ENCODE assay signal across 24 cellular contexts in genomic region chr2:86239745-86240144, GRCh38.
"Had no signal": no experiment of that assay in that cellular context is flagged by ENCODE, and none has a peak within 500 bp of the region (broad histone marks: within the 10 kb centered on the region; RNA-seq: fewer than 3 reads in every experiment).

No MANE protein-coding gene starts in this region.

- H3K27ac Mint-ChIP-seq: immature natural killer cell; naive thymus-derived CD8-positive, alpha-beta T cell; progenitor cell of endocrine pancreas; stimulated activated effector memory CD8-positive, alpha-beta T cell treated with anti-CD3 and anti-CD28 coated beads, Interleukin-12 subunit alpha, Interleukin-12 subunit beta, amount 100 ng/mL, for 72 hours had no signal

- H3K36me3 ChIP-seq: esophagus squamous epithelium, tibial artery had no signal

- H3K4me3 ChIP-seq: coronary artery, esophagus squamous epithelium, lung, sigmoid colon, testis, tibial artery had no signal

- H3K27ac ChIP-seq: coronary artery, esophagus squamous epithelium, parathyroid adenoma, testis, tibial artery had no signal

- ATAC-seq: left ventricle myocardium superior; naive thymus-derived CD8-positive, alpha-beta T cell; stimulated activated effector memory CD8-positive, alpha-beta T cell treated with anti-CD3 and anti-CD28 coated beads, Interleukin-12 subunit alpha, Interleukin-12 subunit beta, amount 100 ng/mL, for 72 hours; stimulated activated naive CD8-positive, alpha-beta T cell treated with anti-CD3 and anti-CD28 coated beads, Interleukin-15, Interleukin-2, amounts not matched to agents 100 U/mL and 50 U/mL, for 24 hours had no signal

- H3K9me3 ChIP-seq: esophagus squamous epithelium, sigmoid colon, testis, tibial artery had no signal

- H3K27me3 Mint-ChIP-seq: progenitor cell of endocrine pancreas, type B pancreatic cell had no signal

- H3K27me3 ChIP-seq: esophagus squamous epithelium, sigmoid colon, testis, tibial artery had no signal

- H3K4me3 Mint-ChIP-seq: immature natural killer cell; naive thymus-derived CD8-positive, alpha-beta T cell; stimulated activated effector memory CD8-positive, alpha-beta T cell treated with anti-CD3 and anti-CD28 coated beads, Interleukin-12 subunit alpha, Interleukin-12 subunit beta, amount 100 ng/mL, for 72 hours; type B pancreatic cell had no signal

- H3K4me1 ChIP-seq: parathyroid adenoma had no signal

- DNase-seq: effector memory CD4-positive, alpha-beta T cell; erythroblast; esophagus squamous epithelium; hypothalamus; immature natural killer cell; islet precursor cell; kidney glomerular epithelial cell; left ventricle myocardium superior; mesenchymal stem cell; midbrain; naive thymus-derived CD8-positive, alpha-beta T cell; sigmoid colon; stimulated activated CD4-positive, alpha-beta T cell treated with anti-CD3 and anti-CD28 coated beads, Interleukin-4, amount 100 ng/mL, for 24 hours; stimulated activated naive CD8-positive, alpha-beta T cell treated with anti-CD3 and anti-CD28 coated beads, Interleukin-15, Interleukin-2, amounts not matched to agents 100 U/mL and 50 U/mL, for 24 hours; substantia nigra; testis; tibial artery had no signal

- H3K36me3 Mint-ChIP-seq: immature natural killer cell; naive thymus-derived CD8-positive, alpha-beta T cell; stimulated activated effector memory CD8-positive, alpha-beta T cell treated with anti-CD3 and anti-CD28 coated beads, Interleukin-12 subunit alpha, Interleukin-12 subunit beta, amount 100 ng/mL, for 72 hours had no signal

- FAIRE-seq: frontal cortex had no signal

- H3K9me3 Mint-ChIP-seq: immature natural killer cell; stimulated activated effector memory CD8-positive, alpha-beta T cell treated with anti-CD3 and anti-CD28 coated beads, Interleukin-12 subunit alpha, Interleukin-12 subunit beta, amount 100 ng/mL, for 72 hours; type B pancreatic cell had no signal

- H3K9ac ChIP-seq: parathyroid adenoma had no signal
